Comparison of ENCODE assay signal across 28 cellular contexts in genomic region chr15:64925335-64926330, GRCh38.
"Had no signal": no experiment of that assay in that cellular context is flagged by ENCODE, and none has a peak within 500 bp of the region (broad histone marks: within the 10 kb centered on the region; RNA-seq: fewer than 3 reads in every experiment).

No MANE protein-coding gene starts in this region.

- H3K27ac Mint-ChIP-seq: activated naive CD8-positive, alpha-beta T cell; activated T-helper 2 cell treated with anti-CD3 and anti-CD28 coated beads, Interferon-gamma antibody, Interleukin-2, Interleukin-4, amounts not matched to agents 10 μg/mL and 5 μg/mL and 100 μg/mL, durations not matched to agents 14 hours and 24 hours and 36 hours; effector memory CD8-positive, alpha-beta T cell; natural killer cell treated with Interleukin-12 subunit alpha and Interleukin-12 subunit beta and Interleukin-15 and Interleukin-18, amount 100 ng/mL, for 72 hours had no signal

- ATAC-seq: activated T-cell treated with anti-CD3 and anti-CD28 coated beads, Interleukin-2, amount 50 U/mL, for 4 hours; effector memory CD8-positive, alpha-beta T cell; gastrocnemius medialis; natural killer cell treated with Interleukin-12 subunit alpha and Interleukin-12 subunit beta and Interleukin-15 and Interleukin-18, amount 100 ng/mL, for 72 hours; upper lobe of right lung had no signal

- H3K4me3 Mint-ChIP-seq: activated naive CD8-positive, alpha-beta T cell; activated T-cell treated with anti-CD3 and anti-CD28 coated beads, Interleukin-2, amount 50 U/mL, for 4 hours; effector memory CD8-positive, alpha-beta T cell; natural killer cell treated with Interleukin-12 subunit alpha and Interleukin-12 subunit beta and Interleukin-15 and Interleukin-18, amount 100 ng/mL, for 72 hours had no signal

- H3K4me3 ChIP-seq: adrenal gland, ascending aorta, dorsolateral prefrontal cortex, esophagus squamous epithelium, gastrocnemius medialis, left ventricle myocardium inferior, ovary, prostate gland, upper lobe of right lung had no signal

- H3K4me1 ChIP-seq: adrenal gland, gastrocnemius medialis, prostate gland, upper lobe of right lung had no signal

- H3K27me3 Mint-ChIP-seq: activated naive CD8-positive, alpha-beta T cell; effector memory CD8-positive, alpha-beta T cell; natural killer cell treated with Interleukin-12 subunit alpha and Interleukin-12 subunit beta and Interleukin-15 and Interleukin-18, amount 100 ng/mL, for 72 hours had no signal

- H3K9me3 Mint-ChIP-seq: activated T-cell treated with anti-CD3 and anti-CD28 coated beads, Interleukin-2, amount 50 U/mL, for 4 hours; activated T-helper 2 cell treated with anti-CD3 and anti-CD28 coated beads, Interferon-gamma antibody, Interleukin-2, Interleukin-4, amounts not matched to agents 10 μg/mL and 5 μg/mL and 100 μg/mL, durations not matched to agents 14 hours and 24 hours and 36 hours; effector memory CD8-positive, alpha-beta T cell; natural killer cell treated with Interleukin-12 subunit alpha and Interleukin-12 subunit beta and Interleukin-15 and Interleukin-18, amount 100 ng/mL, for 72 hours had no signal

- DNase-seq: activated CD4-positive, alpha-beta T cell treated with anti-CD3 and anti-CD28 coated beads for 1 hour; activated CD4-positive, alpha-beta T cell treated with anti-CD3 and anti-CD28 coated beads, Interleukin-2, amount 50 U/mL, for 1 hour; activated CD8-positive, alpha-beta memory T cell treated with anti-CD3 and anti-CD28 coated beads for 24 hours; activated CD8-positive, alpha-beta memory T cell treated with anti-CD3 and anti-CD28 coated beads, Interleukin-2, amount 50 U/mL, for 4 hours; activated naive CD4-positive, alpha-beta T cell; activated T-cell treated with anti-CD3 and anti-CD28 coated beads, Interleukin-2, amount 50 U/mL, for 4 hours; adrenal gland; central memory CD4-positive, alpha-beta T cell; dorsolateral prefrontal cortex; effector memory CD8-positive, alpha-beta T cell; esophagus squamous epithelium; gastrocnemius medialis; hypothalamus; left ventricle myocardium inferior; midbrain; ovary; stimulated activated CD4-positive, alpha-beta T cell treated with anti-CD3 and anti-CD28 coated beads, Interleukin-2, amount 100 ng/mL, for 48 hours; stimulated activated naive CD4-positive, alpha-beta T cell treated with Interleukin-2 at 50 U/mL for 16 hours; T-helper 1 cell; T-helper 9 cell; upper lobe of right lung; WERI-Rb-1 had no signal

- H3K27ac ChIP-seq: adrenal gland, ascending aorta, dorsolateral prefrontal cortex, esophagus squamous epithelium, gastrocnemius medialis, left ventricle myocardium inferior, neutrophil, prostate gland, upper lobe of right lung, WERI-Rb-1 had no signal

- H3K9me3 ChIP-seq: adrenal gland, ascending aorta, esophagus squamous epithelium, gastrocnemius medialis, left ventricle myocardium inferior, neutrophil, ovary, prostate gland, upper lobe of right lung had no signal

- H3K36me3 ChIP-seq: adrenal gland, esophagus squamous epithelium, gastrocnemius medialis, left ventricle myocardium inferior, neutrophil, ovary, prostate gland, upper lobe of right lung, WERI-Rb-1 had no signal

- H3K36me3 Mint-ChIP-seq: natural killer cell treated with Interleukin-12 subunit alpha and Interleukin-12 subunit beta and Interleukin-15 and Interleukin-18, amount 100 ng/mL, for 72 hours had no signal

- H3K27me3 ChIP-seq: adrenal gland, ascending aorta, dorsolateral prefrontal cortex, esophagus squamous epithelium, gastrocnemius medialis, neutrophil, ovary, upper lobe of right lung had no signal
